8 cellular contexts compared by ENCODE assay signal in the genomic region with DNA sequence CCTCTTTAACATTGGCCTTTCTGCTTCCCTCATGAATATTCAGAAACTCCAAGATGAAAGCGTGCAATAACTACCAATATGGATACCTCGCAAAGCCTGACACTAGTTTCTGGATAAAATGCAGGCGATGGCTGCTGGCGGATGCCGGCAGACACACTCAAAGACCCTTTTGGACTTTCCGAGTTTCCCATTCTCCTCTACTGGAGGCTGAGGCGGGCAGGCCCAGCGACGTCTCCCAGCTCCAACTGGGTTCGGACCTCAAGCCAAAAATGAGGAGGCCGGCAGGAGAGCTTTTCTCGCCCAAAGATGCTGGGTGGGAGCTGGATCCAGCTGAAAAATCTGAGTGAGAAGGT. TPM values are rescaled to one million over a fixed set of nuclear protein-coding genes. Genes with fewer than 3 reads are reported as not detected.
DNase-seq lines count a peak whose midpoint lies in the region; ATAC-seq lines count a peak whose summit lies in the region.

No MANE protein-coding gene starts in this region.

- no peaks in the 10 kb centered on the region for H3K36me3 Mint-ChIP-seq in stimulated activated naive CD8-positive, alpha-beta T cell treated with anti-CD3 and anti-CD28 coated beads, Interleukin-15, Interleukin-2, amounts not matched to agents 100 ng/mL and 50 ng/mL, for 24 hours (ENCODE audit: low read depth)
- H3K36me3 Mint-ChIP-seq in effector memory CD8-positive, alpha-beta T cell (ENCODE audit: insufficient read depth) = peaks cover 9% of the 10 kb centered on the region
- no peaks in the 10 kb centered on the region for H3K36me3 Mint-ChIP-seq in natural killer cell treated with Interleukin-12 subunit alpha and Interleukin-12 subunit beta and Interleukin-15 and Interleukin-18, amount 100 ng/mL, for 72 hours

- H3K27ac Mint-ChIP-seq in stimulated activated naive CD8-positive, alpha-beta T cell treated with anti-CD3 and anti-CD28 coated beads, Interleukin-15, Interleukin-2, amounts not matched to agents 100 ng/mL and 50 ng/mL, for 24 hours = peak overlapping the region; percentile 61
- H3K27ac Mint-ChIP-seq in effector memory CD8-positive, alpha-beta T cell = peak overlapping the region; percentile 63 to 87
- peak overlapping the region; percentile 63 to 88 for H3K27ac Mint-ChIP-seq in natural killer cell treated with Interleukin-12 subunit alpha and Interleukin-12 subunit beta and Interleukin-15 and Interleukin-18, amount 100 ng/mL, for 72 hours

- no peak for DNase-seq in stimulated activated naive CD8-positive, alpha-beta T cell treated with anti-CD3 and anti-CD28 coated beads, Interleukin-15, Interleukin-2, amounts not matched to agents 100 U/mL and 50 U/mL, for 24 hours
- no peak for DNase-seq in effector memory CD8-positive, alpha-beta T cell
- no peak for DNase-seq in natural killer cell treated with Interleukin-12 subunit alpha and Interleukin-12 subunit beta and Interleukin-15 and Interleukin-18, amount 100 ng/mL, for 72 hours (ENCODE audit: low spot score)
- no peak for DNase-seq in AG08395 (ENCODE audit: low spot score)
- no peak for DNase-seq in NCI-H748 treated with DMSO at 0.1 percent for 48 hours (lab: John Stamatoyannopoulos, UW)

- peak overlapping the region; percentile 88 for H3K4me3 Mint-ChIP-seq in stimulated activated naive CD8-positive, alpha-beta T cell treated with anti-CD3 and anti-CD28 coated beads, Interleukin-15, Interleukin-2, amounts not matched to agents 100 ng/mL and 50 ng/mL, for 24 hours
- peak overlapping the region; percentile 90 to 96 for H3K4me3 Mint-ChIP-seq in effector memory CD8-positive, alpha-beta T cell
- peak overlapping the region; percentile 94 for H3K4me3 Mint-ChIP-seq in natural killer cell treated with Interleukin-12 subunit alpha and Interleukin-12 subunit beta and Interleukin-15 and Interleukin-18, amount 100 ng/mL, for 72 hours

- H3K27me3 Mint-ChIP-seq in stimulated activated naive CD8-positive, alpha-beta T cell treated with anti-CD3 and anti-CD28 coated beads, Interleukin-15, Interleukin-2, amounts not matched to agents 100 ng/mL and 50 ng/mL, for 24 hours = peaks cover 46% of the 10 kb centered on the region
- peaks cover 24 to 30% of the 10 kb centered on the region in 2 donors for H3K27me3 Mint-ChIP-seq in effector memory CD8-positive, alpha-beta T cell
- no peaks in the 10 kb centered on the region for H3K27me3 Mint-ChIP-seq in natural killer cell treated with Interleukin-12 subunit alpha and Interleukin-12 subunit beta and Interleukin-15 and Interleukin-18, amount 100 ng/mL, for 72 hours

- no peak for ATAC-seq in stimulated activated naive CD8-positive, alpha-beta T cell treated with anti-CD3 and anti-CD28 coated beads, Interleukin-15, Interleukin-2, amounts not matched to agents 100 U/mL and 50 U/mL, for 24 hours
- ATAC-seq in effector memory CD8-positive, alpha-beta T cell (replicated peaks) = no peak
- no peak for ATAC-seq in natural killer cell treated with Interleukin-12 subunit alpha and Interleukin-12 subunit beta and Interleukin-15 and Interleukin-18, amount 100 ng/mL, for 72 hours
- no peak for ATAC-seq in GM18873 (IDR thresholded peaks at IDR 0.05; ENCODE audit: low FRiP score, unreplicated experiment)
- ATAC-seq in GM19452 (IDR thresholded peaks at IDR 0.05; ENCODE audit: unreplicated experiment) = no peak

- no peaks in the 10 kb centered on the region for H3K9me3 Mint-ChIP-seq in stimulated activated naive CD8-positive, alpha-beta T cell treated with anti-CD3 and anti-CD28 coated beads, Interleukin-15, Interleukin-2, amounts not matched to agents 100 ng/mL and 50 ng/mL, for 24 hours
- H3K9me3 Mint-ChIP-seq in effector memory CD8-positive, alpha-beta T cell = no peaks in the 10 kb centered on the region
- H3K9me3 Mint-ChIP-seq in natural killer cell treated with Interleukin-12 subunit alpha and Interleukin-12 subunit beta and Interleukin-15 and Interleukin-18, amount 100 ng/mL, for 72 hours = peaks cover under 1% of the 10 kb centered on the region

- H3K4me1 Mint-ChIP-seq in stimulated activated naive CD8-positive, alpha-beta T cell treated with anti-CD3 and anti-CD28 coated beads, Interleukin-15, Interleukin-2, amounts not matched to agents 100 ng/mL and 50 ng/mL, for 24 hours (ENCODE audit: low read depth) = peaks cover 28% of the 10 kb centered on the region
- H3K4me1 Mint-ChIP-seq in effector memory CD8-positive, alpha-beta T cell (ENCODE audit: low read depth in 2 of 2) = peaks cover 18 to 19% of the 10 kb centered on the region in 2 donors
- peaks cover 33 to 37% of the 10 kb centered on the region in 2 donors for H3K4me1 Mint-ChIP-seq in natural killer cell treated with Interleukin-12 subunit alpha and Interleukin-12 subunit beta and Interleukin-15 and Interleukin-18, amount 100 ng/mL, for 72 hours (ENCODE audit: low read depth in 2 of 2)

RNA-seq across cellular contexts. Expression of gene FEZ1, which starts 0.4 kb away (rescaled TPM):
- total RNA-seq in natural killer cell treated with Interleukin-12 subunit alpha and Interleukin-12 subunit beta and Interleukin-15 and Interleukin-18, amount 100 ng/mL, for 72 hours = 100 to 1,000 TPM in 1 of 2 donors, 10 to 100 TPM in 1; 99.1 to 102 TPM
